21 cellular contexts compared by ENCODE assay signal in the genomic region with DNA sequence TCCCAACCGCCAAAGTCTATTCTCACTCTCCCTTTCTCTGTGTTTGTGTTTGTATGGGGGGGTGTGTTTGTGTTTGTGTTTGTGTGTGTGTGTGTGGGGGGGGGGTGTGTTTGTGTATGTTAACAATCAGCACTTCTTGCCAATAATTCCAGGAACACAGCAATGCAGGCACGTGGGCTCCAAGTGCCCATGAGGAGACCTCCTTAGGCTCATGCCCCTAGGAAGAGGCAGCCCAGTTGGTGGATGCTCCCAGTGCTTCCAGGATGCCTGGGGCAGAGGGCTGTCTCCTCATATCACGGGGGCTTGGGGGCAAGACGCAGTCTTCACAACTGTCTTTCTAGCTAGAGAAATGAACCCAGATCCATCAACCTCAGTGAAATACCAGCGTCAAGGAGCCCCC.
"Had no signal": no experiment of that assay in that cellular context is flagged by ENCODE, and none has a peak within 500 bp of the region (broad histone marks: within the 10 kb centered on the region; RNA-seq: fewer than 3 reads in every experiment).

No MANE protein-coding gene starts in this region.

- H3K9me3 ChIP-seq: colonic mucosa, psoas muscle, spleen, tibial artery, upper lobe of right lung, vagina had no signal

- H3K27me3 ChIP-seq: colonic mucosa, spleen, tibial artery, upper lobe of right lung, vagina had no signal

- H3K36me3 ChIP-seq: colonic mucosa, vagina had no signal

- H3K27ac ChIP-seq: colonic mucosa, parathyroid adenoma, psoas muscle, tibial artery, upper lobe of right lung, vagina had no signal

- H3K4me1 ChIP-seq: colonic mucosa, psoas muscle had no signal

- H3K9ac ChIP-seq: parathyroid adenoma had no signal

- H3K27ac Mint-ChIP-seq: naive thymus-derived CD4-positive, alpha-beta T cell; stimulated activated memory B cell treated with anti-CD40 and anti-IgM and Interleukin-4, amounts not matched to agents 10 μg/mL and 1 μg/mL and 100 μg/mL, for 72 hours; stimulated activated naive CD8-positive, alpha-beta T cell treated with anti-CD3 and anti-CD28 coated beads, Interleukin-15, Interleukin-2, amounts not matched to agents 100 ng/mL and 50 ng/mL, for 24 hours had no signal

- H3K4me3 ChIP-seq: colonic mucosa, psoas muscle, spleen, tibial artery, upper lobe of right lung, vagina had no signal

- H3K27me3 Mint-ChIP-seq: naive thymus-derived CD4-positive, alpha-beta T cell; stimulated activated memory B cell treated with anti-CD40 and anti-IgM and Interleukin-4, amounts not matched to agents 10 μg/mL and 1 μg/mL and 100 μg/mL, for 72 hours; stimulated activated naive CD8-positive, alpha-beta T cell treated with anti-CD3 and anti-CD28 coated beads, Interleukin-15, Interleukin-2, amounts not matched to agents 100 ng/mL and 50 ng/mL, for 24 hours had no signal

- ATAC-seq: esophagus mucosa; left lobe of liver; naive thymus-derived CD4-positive, alpha-beta T cell; psoas muscle; sciatic nerve; stimulated activated memory B cell treated with anti-CD40 and anti-IgM and Interleukin-4, amounts not matched to agents 10 μg/mL and 1 μg/mL and 100 μg/mL, for 72 hours; upper lobe of right lung had no signal

- H3K4me3 Mint-ChIP-seq: naive thymus-derived CD4-positive, alpha-beta T cell; stimulated activated memory B cell treated with anti-CD40 and anti-IgM and Interleukin-4, amounts not matched to agents 10 μg/mL and 1 μg/mL and 100 μg/mL, for 72 hours; stimulated activated naive CD8-positive, alpha-beta T cell treated with anti-CD3 and anti-CD28 coated beads, Interleukin-15, Interleukin-2, amounts not matched to agents 100 ng/mL and 50 ng/mL, for 24 hours had no signal

- H3K9me3 Mint-ChIP-seq: naive thymus-derived CD4-positive, alpha-beta T cell; stimulated activated memory B cell treated with anti-CD40 and anti-IgM and Interleukin-4, amounts not matched to agents 10 μg/mL and 1 μg/mL and 100 μg/mL, for 72 hours; stimulated activated naive CD8-positive, alpha-beta T cell treated with anti-CD3 and anti-CD28 coated beads, Interleukin-15, Interleukin-2, amounts not matched to agents 100 ng/mL and 50 ng/mL, for 24 hours had no signal

- DNase-seq: colonic mucosa; dermis blood vessel endothelial cell; effector CD4-positive, alpha-beta T cell; islet precursor cell; mammary epithelial cell; naive thymus-derived CD4-positive, alpha-beta T cell; occipital lobe; psoas muscle; spleen; stimulated activated CD4-positive, alpha-beta T cell treated with anti-CD3 and anti-CD28 coated beads, Interleukin-15, amount 100 ng/mL, for 24 hours; stimulated activated CD4-positive, alpha-beta T cell treated with anti-CD3 and anti-CD28 coated beads, Interleukin-1b, Interleukin-23, amount 100 ng/mL, for 48 hours; stimulated activated CD4-positive, alpha-beta T cell treated with anti-CD3 and anti-CD28 coated beads, Interleukin-4, amount 100 ng/mL, for 24 hours; tibial artery; upper lobe of right lung had no signal
